9 cellular contexts compared by ENCODE assay signal in genomic region chr5:38404667-38405276, GRCh38.
A peak's percentile ranks its signal among the peaks of the same experiment; 100 is the strongest.
DNase-seq lines count a peak whose midpoint lies in the region; ATAC-seq and TF ChIP-seq lines count a peak whose summit lies in the region.
"Had no signal": no experiment of that assay in that cellular context is flagged by ENCODE, and none has a peak within 500 bp of the region (broad histone marks: within the 10 kb centered on the region; RNA-seq: fewer than 3 reads in every experiment).

No MANE protein-coding gene starts in this region.

- CTCF ChIA-PET in activated CD4-positive, alpha-beta T cell treated with anti-CD3 and anti-CD28 coated beads for 36 hours (lab: Charles Lee) = interaction anchor here (1.0 kb wide), 1 partner anchor 22 kb away, joined by 3 read pairs; no protein-coding TSS in a partner anchor

- no peaks in the 10 kb centered on the region for H3K4me1 Mint-ChIP-seq in activated CD4-positive, alpha-beta T cell treated with anti-CD3 and anti-CD28 coated beads for 36 hours
- peaks cover 22% of the 10 kb centered on the region for H3K4me1 Mint-ChIP-seq in endodermal cell

- H3K4me1 ChIP-seq in MM.1S (ENCODE audit: low read length) (no peaks in the 10 kb centered on the region), endodermal cell (ENCODE audit: control insufficient read depth, insufficient read depth, low read length) (no peaks in the 10 kb centered on the region), parathyroid adenoma (no peaks in the 10 kb centered on the region)

- H3K9me2 ChIP-seq in MM.1S (replicated peaks; ENCODE audit: insufficient read depth, low read length) = no peaks in the 10 kb centered on the region

- H3K36me3 Mint-ChIP-seq in activated CD4-positive, alpha-beta T cell treated with anti-CD3 and anti-CD28 coated beads for 36 hours (ENCODE audit: low read depth) = no peaks in the 10 kb centered on the region
- H3K36me3 Mint-ChIP-seq in endodermal cell (ENCODE audit: low read depth) = no peaks in the 10 kb centered on the region

- H3K4me2 ChIP-seq in MM.1S (ENCODE audit: low read depth, low read length) (no peak overlapping the region), parathyroid adenoma (ENCODE audit: low read length) (no peak overlapping the region)

- H3K9ac ChIP-seq in MM.1S (ENCODE audit: low read length) (no peak overlapping the region), endodermal cell (ENCODE audit: extremely low read depth, low read length, poor library complexity, severe bottlenecking) (no peak overlapping the region), parathyroid adenoma (no peak overlapping the region)

- no peak overlapping the region for H3K4me3 Mint-ChIP-seq in activated CD4-positive, alpha-beta T cell treated with anti-CD3 and anti-CD28 coated beads for 36 hours
- H3K4me3 Mint-ChIP-seq in endodermal cell = no peak overlapping the region

- no peaks in the 10 kb centered on the region for H3K36me3 ChIP-seq in MM.1S (replicated peaks; ENCODE audit: insufficient read depth, low read length)
- H3K36me3 ChIP-seq in endodermal cell (ENCODE audit: control insufficient read depth, insufficient read depth, low read length) = no peaks in the 10 kb centered on the region
- no peaks in the 10 kb centered on the region for H3K36me3 ChIP-seq in parathyroid adenoma (ENCODE audit: control insufficient read depth, insufficient read depth, low read length)

- intact Hi-C loops in activated CD4-positive, alpha-beta T cell treated with anti-CD3 and anti-CD28 coated beads for 36 hours (cut with DNase I, micrococcal nuclease) = loop anchor here in 1 of 2 experiments (2.0 kb wide), 1 partner anchor 196 kb away; no protein-coding TSS in a partner anchor

- 49 to 51% methylated on average over 4 of the region's 4 CpGs for WGBS in endodermal cell (ENCODE audit: insufficient coverage in 1 of 2, insufficient read length in 1 of 2), 2 experiments

- H3K27me3 Mint-ChIP-seq in activated CD4-positive, alpha-beta T cell treated with anti-CD3 and anti-CD28 coated beads for 36 hours = peaks cover 30% of the 10 kb centered on the region
- H3K27me3 Mint-ChIP-seq in endodermal cell (ENCODE audit: insufficient read depth) = peaks cover 3% of the 10 kb centered on the region

- H3K9me3 ChIP-seq in MM.1S (replicated peaks; ENCODE audit: insufficient read depth, low read length) (no peaks in the 10 kb centered on the region), endodermal cell (ENCODE audit: control insufficient read depth, low read length) (no peaks in the 10 kb centered on the region), parathyroid adenoma (ENCODE audit: control insufficient read depth, low read length) (no peaks in the 10 kb centered on the region)

- POLR2A ChIA-PET in activated CD4-positive, alpha-beta T cell treated with anti-CD3 and anti-CD28 coated beads for 36 hours (lab: Charles Lee) = no interaction called here

- H4K20me1 ChIP-seq in MM.1S (ENCODE audit: insufficient read depth, low read length) = no peaks in the 10 kb centered on the region

- ATAC-seq in activated CD4-positive, alpha-beta T cell treated with anti-CD3 and anti-CD28 coated beads for 36 hours = no peak
- no peak for ATAC-seq in HG02571 (IDR thresholded peaks at IDR 0.05; ENCODE audit: unreplicated experiment)

- H3F3A ChIP-seq in MM.1S (ENCODE audit: insufficient read depth, low read length) = no peaks in the 10 kb centered on the region

- H3K27ac Mint-ChIP-seq in activated CD4-positive, alpha-beta T cell treated with anti-CD3 and anti-CD28 coated beads for 36 hours = no peak overlapping the region
- H3K27ac Mint-ChIP-seq in endodermal cell = no peak overlapping the region

- DNase-seq in activated CD4-positive, alpha-beta T cell treated with anti-CD3 and anti-CD28 coated beads for 36 hours = peak; percentile 29
- DNase-seq in activated CD4-positive, alpha-beta T cell treated with anti-CD3 and anti-CD28 coated beads, Interleukin-2, amount 50 U/mL, for 48 hours = no peak
- DNase-seq in MM.1S = no peak
- DNase-seq in endodermal cell = peak; percentile 86
- no peak for DNase-seq in EL
- DNase-seq in SKM-1 (lab: John Stamatoyannopoulos, UW; ENCODE audit: unreplicated experiment) = no peak
- DNase-seq: islet precursor cell had no signal

- H3K27ac ChIP-seq in MM.1S (ENCODE audit: low read length) (no peak overlapping the region), endodermal cell (ENCODE audit: low read depth, low read length) (no peak overlapping the region), parathyroid adenoma (no peak overlapping the region)

- no peak overlapping the region for H2AFZ ChIP-seq in MM.1S (ENCODE audit: low read length)
- H2AFZ ChIP-seq in parathyroid adenoma = no peak overlapping the region

- H3K9me3 Mint-ChIP-seq in activated CD4-positive, alpha-beta T cell treated with anti-CD3 and anti-CD28 coated beads for 36 hours (ENCODE audit: low read depth) = no peaks in the 10 kb centered on the region
- no peaks in the 10 kb centered on the region for H3K9me3 Mint-ChIP-seq in endodermal cell

- no peaks in the 10 kb centered on the region for H3K79me2 ChIP-seq in MM.1S (ENCODE audit: low read length)
- H3K79me2 ChIP-seq in parathyroid adenoma = no peaks in the 10 kb centered on the region

- H3K4me3 ChIP-seq in MM.1S (ENCODE audit: low read length) = no peak overlapping the region
- no peak overlapping the region for H3K4me3 ChIP-seq in endodermal cell (ENCODE audit: low read length)
- H3K4me3 ChIP-seq in parathyroid adenoma (ENCODE audit: low read depth, low read length) = no peak overlapping the region

- TF ChIP-seq CTCF in MM.1S (IDR thresholded peaks at IDR 0.05; ENCODE audit: low read length) (peak; percentile 34), endodermal cell (conservative IDR thresholded peaks at IDR 0.05) (peak; percentile 86), parathyroid adenoma (IDR thresholded peaks at IDR 0.05) (peak; percentile 21)

- no peaks in the 10 kb centered on the region for H3K27me3 ChIP-seq in MM.1S (replicated peaks; ENCODE audit: insufficient read depth, low read length)
- no peaks in the 10 kb centered on the region for H3K27me3 ChIP-seq in endodermal cell (ENCODE audit: control insufficient read depth, insufficient read depth, low read length, poor library complexity, severe bottlenecking)
- H3K27me3 ChIP-seq in parathyroid adenoma (ENCODE audit: control insufficient read depth, insufficient read depth, low read length) = no peaks in the 10 kb centered on the region

Comparison
In these comparisons a context has a peak if more than half of its experiments do, and no peak if none do; other contexts are left out.
1. DNase-seq: peak in activated CD4-positive, alpha-beta T cell treated with anti-CD3 and anti-CD28 coated beads for 36 hours (single experiment) and endodermal cell (single experiment); none in activated CD4-positive, alpha-beta T cell treated with anti-CD3 and anti-CD28 coated beads, Interleukin-2, amount 50 U/mL, for 48 hours (0 of 2), MM.1S (single experiment), EL (single experiment) and SKM-1 (single experiment).
2. CTCF ChIP-seq: peak in every context shown above with its lines; median percentile 86 in endodermal cell; 34 in MM.1S; 21 in parathyroid adenoma.